Comparison of ENCODE assay signal across 1 cellular context in the genomic region with DNA sequence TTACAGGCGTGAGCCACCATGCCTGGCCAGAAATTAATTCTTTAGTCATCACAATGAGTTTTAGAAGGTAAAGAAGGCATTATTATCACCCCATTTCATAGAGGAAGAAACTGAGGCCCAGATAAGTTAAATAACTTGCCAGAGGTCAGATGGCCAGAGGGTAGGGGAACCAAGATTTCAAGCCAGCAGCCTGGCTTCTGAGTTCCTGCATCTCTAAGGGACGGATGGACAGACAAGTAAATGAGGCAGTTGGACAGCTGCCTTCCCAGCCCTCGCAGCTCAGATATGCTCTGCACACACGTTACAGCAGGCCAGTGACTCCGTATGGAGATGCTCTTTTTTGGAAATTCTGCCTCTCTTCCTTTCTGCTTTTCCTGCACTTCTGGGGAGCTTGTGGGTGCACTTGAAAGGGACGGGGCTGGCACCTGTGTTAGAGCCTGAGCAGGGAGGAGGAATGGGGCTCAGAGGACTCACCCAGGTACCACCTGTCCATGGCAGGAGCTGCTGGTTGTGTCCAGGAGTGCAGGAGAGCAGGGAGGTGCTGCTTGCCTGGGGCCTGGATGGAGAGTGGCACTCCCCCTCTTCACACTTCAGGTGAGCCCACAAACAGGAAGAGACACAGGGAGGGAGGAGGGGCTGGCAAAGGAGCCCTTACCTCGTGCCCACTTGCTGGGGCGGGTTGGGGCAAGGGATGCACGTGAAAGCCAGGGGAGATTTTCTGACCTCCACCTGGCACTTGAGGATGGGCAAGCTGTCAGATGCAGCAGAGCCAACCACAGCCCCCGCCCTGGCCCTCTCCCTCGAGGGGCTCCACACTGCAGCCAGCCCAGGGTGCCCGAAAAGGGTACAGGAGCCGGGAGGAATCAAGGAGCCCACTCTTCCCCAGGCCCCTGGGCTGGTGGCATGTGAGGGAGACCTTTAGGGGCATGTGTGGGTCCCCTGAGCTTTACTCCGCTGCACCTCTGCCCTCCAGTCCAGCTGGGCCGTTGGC.
TF ChIP-seq lines count a peak whose summit lies in the region.

No MANE protein-coding gene starts in this region.

TF ChIP-seq in GM12878, 131 proteins besides CTCF, POLR2A, EP300 and RAD21:
- TF ChIP-seq BHLHE40 (IDR thresholded peaks at IDR 0.05; ENCODE audit: borderline replicate concordance in 1 of 2, low read depth in 2 of 2, low read length in 1 of 2), result peak in 1 of 2 experiments; percentile 65; a peak in 2 of 4 replicates
- TF ChIP-seq CBX5 (IDR thresholded peaks at IDR 0.05; ENCODE audit: low read depth), result no peak
